ENCODE assay signal across 9 cellular contexts in genomic region chr1:164602480-164603093, GRCh38. TPM values are rescaled to one million over a fixed set of nuclear protein-coding genes. Genes with fewer than 3 reads are reported as not detected.
DNase-seq lines count a peak whose midpoint lies in the region; ATAC-seq and TF ChIP-seq lines count a peak whose summit lies in the region.
"Had no signal": no experiment of that assay in that cellular context is flagged by ENCODE, and none has a peak within 500 bp of the region (broad histone marks: within the 10 kb centered on the region; RNA-seq: fewer than 3 reads in every experiment).

No MANE protein-coding gene starts in this region.

- H3K27ac ChIP-seq in adrenal gland (peak overlapping the region; percentile 52 to 65 (median 61)), thoracic aorta (peak overlapping the region; percentile 61 to 67)

- TF ChIP-seq CTCF in adrenal gland (IDR thresholded peaks at IDR 0.05) (peak in 1 of 6 experiments; percentile 14), thoracic aorta (IDR thresholded peaks at IDR 0.05) (no peak)

- H3K36me3 ChIP-seq in adrenal gland (replicated peaks in 1 of 2) (peaks cover 0 to 3% of the 10 kb centered on the region in 2 donors), thoracic aorta (no peaks in the 10 kb centered on the region)

- no peak overlapping the region for H3K4me3 Mint-ChIP-seq in activated T-helper 1 cell treated with anti-CD3 and anti-CD28 coated beads, Interleukin-12 subunit alpha, Interleukin-12 subunit beta, Interleukin-2, Interleukin-4 antibody, amounts not matched to agents 30 ng/mL and 10 ng/mL and 1 ng/mL, durations not matched to agents 14 hours and 24 hours and 36 hours

- peak; percentile 54 for DNase-seq in HT-29 (ENCODE audit: low spot score)
- DNase-seq in adrenal gland = peak; percentile 43 to 73 (median 62)
- peak; percentile 61 for DNase-seq in iPS-NIHi11 (ENCODE audit: low spot score)
- no peak for DNase-seq in thoracic aorta (ENCODE audit: low spot score)
- no peak for DNase-seq in germinal center (ENCODE audit: low spot score)
- DNase-seq in activated T-helper 1 cell treated with anti-CD3 and anti-CD28 coated beads, Interleukin-12 subunit alpha, Interleukin-12 subunit beta, Interleukin-2, Interleukin-4 antibody, amounts not matched to agents 30 ng/mL and 10 ng/mL and 1 ng/mL, durations not matched to agents 14 hours and 24 hours and 36 hours (ENCODE audit: low spot score) = no peak
- no peak for DNase-seq in activated CD4-positive, alpha-beta T cell treated with anti-CD3 and anti-CD28 coated beads for 4 hours

- ATAC-seq in thoracic aorta (ENCODE audit: insufficient number of reproducible peaks, low FRiP score, low read depth) = no peak
- ATAC-seq in GM18873 (IDR thresholded peaks at IDR 0.05; ENCODE audit: low FRiP score, unreplicated experiment) = no peak
- ATAC-seq: K562 had no signal

- H3K9me3 Mint-ChIP-seq in activated T-helper 1 cell treated with anti-CD3 and anti-CD28 coated beads, Interleukin-12 subunit alpha, Interleukin-12 subunit beta, Interleukin-2, Interleukin-4 antibody, amounts not matched to agents 30 ng/mL and 10 ng/mL and 1 ng/mL, durations not matched to agents 14 hours and 24 hours and 36 hours = no peaks in the 10 kb centered on the region

- peaks cover 18 to 44% of the 10 kb centered on the region in 2 donors for H3K4me1 ChIP-seq in adrenal gland (replicated peaks in 1 of 2)
- H3K4me1 ChIP-seq in thoracic aorta (ENCODE audit: control insufficient read depth in 1 of 2, low read depth in 2 of 2) = peaks cover 5 to 58% of the 10 kb centered on the region in 2 donors

- H3K27me3 Mint-ChIP-seq in activated T-helper 1 cell treated with anti-CD3 and anti-CD28 coated beads, Interleukin-12 subunit alpha, Interleukin-12 subunit beta, Interleukin-2, Interleukin-4 antibody, amounts not matched to agents 30 ng/mL and 10 ng/mL and 1 ng/mL, durations not matched to agents 14 hours and 24 hours and 36 hours (ENCODE audit: insufficient read depth) = peaks cover 3% of the 10 kb centered on the region

- no peak for TF ChIP-seq POLR2A in adrenal gland (IDR thresholded peaks at IDR 0.05)

- intact Hi-C loops in adrenal gland (cut with DNase I) = no loop called here
- intact Hi-C loops in activated T-helper 1 cell treated with anti-CD3 and anti-CD28 coated beads, Interleukin-12 subunit alpha, Interleukin-12 subunit beta, Interleukin-2, Interleukin-4 antibody, amounts not matched to agents 30 ng/mL and 10 ng/mL and 1 ng/mL, durations not matched to agents 14 hours and 24 hours and 36 hours (cut with micrococcal nuclease) = no loop called here

- no peaks in the 10 kb centered on the region for H3K36me3 Mint-ChIP-seq in activated T-helper 1 cell treated with anti-CD3 and anti-CD28 coated beads, Interleukin-12 subunit alpha, Interleukin-12 subunit beta, Interleukin-2, Interleukin-4 antibody, amounts not matched to agents 30 ng/mL and 10 ng/mL and 1 ng/mL, durations not matched to agents 14 hours and 24 hours and 36 hours (ENCODE audit: low read depth)

- WGBS in adrenal gland, 4 donors = 3 to 15% (median 5%) methylated on average over 10 of the region's 10 CpGs

- no peaks in the 10 kb centered on the region for H3K4me1 Mint-ChIP-seq in activated T-helper 1 cell treated with anti-CD3 and anti-CD28 coated beads, Interleukin-12 subunit alpha, Interleukin-12 subunit beta, Interleukin-2, Interleukin-4 antibody, amounts not matched to agents 30 ng/mL and 10 ng/mL and 1 ng/mL, durations not matched to agents 14 hours and 24 hours and 36 hours (ENCODE audit: low read depth)

- H3K27ac Mint-ChIP-seq in activated T-helper 1 cell treated with anti-CD3 and anti-CD28 coated beads, Interleukin-12 subunit alpha, Interleukin-12 subunit beta, Interleukin-2, Interleukin-4 antibody, amounts not matched to agents 30 ng/mL and 10 ng/mL and 1 ng/mL, durations not matched to agents 14 hours and 24 hours and 36 hours = no peak overlapping the region

- H3K9me3 ChIP-seq in adrenal gland (replicated peaks in 1 of 3) (no peaks in the 10 kb centered on the region), thoracic aorta (no peaks in the 10 kb centered on the region)

- H3K27me3 ChIP-seq in adrenal gland (no peaks in the 10 kb centered on the region), thoracic aorta (replicated peaks; ENCODE audit: insufficient read depth) (no peaks in the 10 kb centered on the region)

- H3K4me3 ChIP-seq in adrenal gland (no peak overlapping the region), thoracic aorta (peak overlapping the region; percentile 53)
- H3K4me3 ChIP-seq: K562 had no signal

RNA-seq across cellular contexts. Expression of gene PBX1, which starts 43.6 kb away (rescaled TPM):
- 5.1 and 11.1 TPM in 2 replicates for total RNA-seq in HT-29 (2014; rRNA removed; shearing (Covaris generic))
- total RNA-seq in adrenal gland (100 to 1,000 TPM in 4 of 8 donors, 10 to 100 TPM in 4; 53.3 to 294 (median 111) TPM), thoracic aorta (10 to 100 TPM; 50.5 to 53.1 TPM)
- polyA plus RNA-seq in adrenal gland = 100 to 1,000 TPM in 1 of 3 donors, 10 to 100 TPM in 2; 13.0 to 153 (median 17.3) TPM
- total RNA-seq in activated T-helper 1 cell treated with anti-CD3 and anti-CD28 coated beads, Interleukin-12 subunit alpha, Interleukin-12 subunit beta, Interleukin-2, Interleukin-4 antibody, amounts not matched to agents 30 ng/mL and 10 ng/mL and 1 ng/mL, durations not matched to agents 14 hours and 24 hours and 36 hours = not detected in 2 replicates

Comparison
In these comparisons a context has a peak if more than half of its experiments do, and no peak if none do; other contexts are left out.
1. DNase-seq: peak in HT-29 (single experiment), adrenal gland (7 of 7) and iPS-NIHi11 (single experiment); none in thoracic aorta (single experiment), germinal center (single experiment), activated T-helper 1 cell treated with anti-CD3 and anti-CD28 coated beads, Interleukin-12 subunit alpha, Interleukin-12 subunit beta, Interleukin-2, Interleukin-4 antibody, amounts not matched to agents 30 ng/mL and 10 ng/mL and 1 ng/mL, durations not matched to agents 14 hours and 24 hours and 36 hours (single experiment) and activated CD4-positive, alpha-beta T cell treated with anti-CD3 and anti-CD28 coated beads for 4 hours (0 of 2).